Comparison of ENCODE assay signal across 30 cellular contexts in genomic region chr12:88665051-88665450, GRCh38.
DNase-seq lines count a peak whose midpoint lies in the region; ATAC-seq, FAIRE-seq and TF ChIP-seq lines count a peak whose summit lies in the region.
"Had no signal": no experiment of that assay in that cellular context is flagged by ENCODE, and none has a peak within 500 bp of the region (broad histone marks: within the 10 kb centered on the region; RNA-seq: fewer than 3 reads in every experiment).

No MANE protein-coding gene starts in this region.

- no peak overlapping the region for H3K4ac ChIP-seq in IMR-90 (ENCODE audit: low read depth, low read length)

- H2BK120ac ChIP-seq in IMR-90 (ENCODE audit: low read depth, low read length): no peak overlapping the region

- H3K27me3 Mint-ChIP-seq in progenitor cell of endocrine pancreas: peaks cover 11% of the 10 kb centered on the region
- H3K27me3 Mint-ChIP-seq: activated CD8-positive, alpha-beta T cell treated with anti-CD3 and anti-CD28 coated beads for 36 hours; effector memory CD8-positive, alpha-beta T cell; natural killer cell treated with Interleukin-12 subunit alpha and Interleukin-12 subunit beta and Interleukin-15 and Interleukin-18, amount 100 ng/mL, for 72 hours had no signal

- no peak overlapping the region for H4K8ac ChIP-seq in IMR-90 (ENCODE audit: low read depth in 2 of 2, low read length in 2 of 2)

- peaks cover 9% of the 10 kb centered on the region for H3K4me1 Mint-ChIP-seq in progenitor cell of endocrine pancreas (ENCODE audit: low read depth)

- in situ Hi-C loops in IMR-90 (cut with MboI; ENCODE audit: low sequenced_read_pairs): no loop called here
- in situ Hi-C loops in mammary epithelial cell (cut with MboI; ENCODE audit: low sequenced_read_pairs in 2 of 2): no loop called here

- H3K9ac ChIP-seq in IMR-90 (ENCODE audit: low read depth, low read length) (no peak overlapping the region), mammary epithelial cell (ENCODE audit: insufficient read depth, low read length) (no peak overlapping the region)

- H2AFZ ChIP-seq in IMR-90 (replicated peaks; ENCODE audit: low read length, poor library complexity): no peak overlapping the region
- H2AFZ ChIP-seq in mammary epithelial cell (ENCODE audit: low read depth, low read length): no peak overlapping the region

- no peak overlapping the region for H3K4me2 ChIP-seq in A549
- no peak overlapping the region for H3K4me2 ChIP-seq in IMR-90 (ENCODE audit: low read depth, low read length)
- no peak overlapping the region for H3K4me2 ChIP-seq in mammary epithelial cell (ENCODE audit: insufficient read depth, low read depth, low read length)

- H3K4me3 ChIP-seq in A549 (no peak overlapping the region), IMR-90 (ENCODE audit: insufficient read depth, low read depth, low read length) (no peak overlapping the region), mammary epithelial cell (replicated peaks in 1 of 3; ENCODE audit: insufficient read depth in 1 of 3, low read depth in 2 of 3, low read length in 3 of 3) (no peak overlapping the region), fibroblast of villous mesenchyme (ENCODE audit: low read depth, low read length) (no peak overlapping the region)
- H3K4me3 ChIP-seq: gastrocnemius medialis, GM12878, K562, Peyer's patch, skin epidermis had no signal

- no peak overlapping the region for H2BK5ac ChIP-seq in IMR-90 (ENCODE audit: low read depth, low read length, poor library complexity, severe bottlenecking)

- H3K18ac ChIP-seq in IMR-90 (ENCODE audit: low read depth, low read length): no peak overlapping the region

- POLR2A ChIA-PET in A549 (lab: Yijun Ruan, JAX): no interaction called here
- POLR2A ChIA-PET in IMR-90 (lab: Charles Lee; ENCODE audit: unreplicated experiment): no interaction called here

- TF ChIP-seq POLR2A in A549 (IDR thresholded peaks at IDR 0.05; ENCODE audit: low read length): no peak
- no peak for TF ChIP-seq POLR2A in IMR-90 (IDR thresholded peaks at IDR 0.05; ENCODE audit: low read depth, low read length)

- no peaks in the 10 kb centered on the region for H3K79me1 ChIP-seq in IMR-90 (ENCODE audit: low read depth in 1 of 2, low read length in 2 of 2)

- H4K20me1 ChIP-seq in IMR-90 (ENCODE audit: insufficient read depth, low read length) (no peaks in the 10 kb centered on the region), mammary epithelial cell (ENCODE audit: insufficient read depth, low read length) (no peaks in the 10 kb centered on the region)

- H3K27ac Mint-ChIP-seq in progenitor cell of endocrine pancreas: no peak overlapping the region
- H3K27ac Mint-ChIP-seq: activated CD8-positive, alpha-beta T cell treated with anti-CD3 and anti-CD28 coated beads for 36 hours; effector memory CD8-positive, alpha-beta T cell; natural killer cell treated with Interleukin-12 subunit alpha and Interleukin-12 subunit beta and Interleukin-15 and Interleukin-18, amount 100 ng/mL, for 72 hours had no signal

- TF ChIP-seq CTCF in A549 (IDR thresholded peaks at IDR 0.05) (no peak), IMR-90 (conservative IDR thresholded peaks at IDR 0.05; ENCODE audit: low read depth, low read length) (no peak), mammary epithelial cell (conservative IDR thresholded peaks at IDR 0.05 in 1 of 2, IDR thresholded peaks at IDR 0.05 in 1 of 2; ENCODE audit: extremely low read depth in 1 of 2, insufficient read depth in 1 of 2, low read depth in 1 of 2, low read length in 2 of 2) (no peak), fibroblast of villous mesenchyme (IDR thresholded peaks at IDR 0.05; ENCODE audit: insufficient read depth, low read depth, low read length) (no peak), progenitor cell of endocrine pancreas (IDR thresholded peaks at IDR 0.05; ENCODE audit: unreplicated experiment) (no peak)

- no peaks in the 10 kb centered on the region; the same call in 1 of the 2 replicates for H3K9me1 ChIP-seq in IMR-90 (ENCODE audit: insufficient read depth, low read length)

- no peak overlapping the region for H2BK20ac ChIP-seq in IMR-90 (ENCODE audit: low read depth, low read length)

- H3K36me3 ChIP-seq in IMR-90 (ENCODE audit: control insufficient read depth, insufficient read depth, low read length) (no peaks in the 10 kb centered on the region), mammary epithelial cell (ENCODE audit: insufficient read depth, low read length) (no peaks in the 10 kb centered on the region)
- H3K36me3 ChIP-seq: gastrocnemius medialis, Peyer's patch had no signal

- no peaks in the 10 kb centered on the region for H3K36me3 Mint-ChIP-seq in progenitor cell of endocrine pancreas (ENCODE audit: insufficient read depth)
- H3K36me3 Mint-ChIP-seq: natural killer cell treated with Interleukin-12 subunit alpha and Interleukin-12 subunit beta and Interleukin-15 and Interleukin-18, amount 100 ng/mL, for 72 hours had no signal

- no peak overlapping the region for H3K23ac ChIP-seq in IMR-90 (ENCODE audit: low read depth, low read length)

- H3K27me3 ChIP-seq in IMR-90 (ENCODE audit: control insufficient read depth, insufficient read depth, low read length): no peaks in the 10 kb centered on the region
- H3K27me3 ChIP-seq in mammary epithelial cell (ENCODE audit: insufficient read depth, low read length): no peaks in the 10 kb centered on the region
- H3K27me3 ChIP-seq: gastrocnemius medialis, Peyer's patch had no signal

- H3K56ac ChIP-seq in IMR-90 (ENCODE audit: extremely low read depth, insufficient read depth, low read length): no peak overlapping the region

- dilution Hi-C loops in IMR-90 (cut with HindIII; ENCODE audit: low sequenced_read_pairs, unreplicated experiment): no loop called here
- dilution Hi-C loops in mammary epithelial cell (cut with HindIII; ENCODE audit: low sequenced_read_pairs): no loop called here

- no peak for DNase-seq in A549 (ENCODE audit: low read depth in 1 of 2, low spot score in 1 of 2)
- DNase-seq in IMR-90: peak; percentile 72
- DNase-seq in mammary epithelial cell: peak; percentile 46
- peak; percentile 14 for DNase-seq in fibroblast of villous mesenchyme (ENCODE audit: low read depth)
- no peak for DNase-seq in progenitor cell of endocrine pancreas (ENCODE audit: low spot score, unreplicated experiment)
- no peak for DNase-seq in DMS79 treated with DMSO at 0.1 percent for 48 hours (lab: John Stamatoyannopoulos, UW)
- no peak for DNase-seq in NCI-H345 (lab: John Stamatoyannopoulos, UW)
- DNase-seq: activated CD8-positive, alpha-beta T cell treated with anti-CD3 and anti-CD28 coated beads for 36 hours; activated naive CD4-positive, alpha-beta T cell treated with Interleukin-2 at 50 U/mL for 16 hours; activated T-cell treated with anti-CD3 and anti-CD28 coated beads, Interleukin-2, amount 50 U/mL, for 1 hour; C1 segment of cervical spinal cord; effector memory CD8-positive, alpha-beta T cell; gastrocnemius medialis; GOT3; left cardiac atrium; NCI-H187 treated with DMSO at 0.1 percent for 48 hours; NCI-H446; Peyer's patch; posterior cingulate gyrus; stimulated activated naive CD4-positive, alpha-beta T cell; T1000 had no signal

- intact Hi-C loops in IMR-90 (cut with micrococcal nuclease) (no loop called here), mammary epithelial cell (cut with micrococcal nuclease) (no loop called here)

- H3K27ac ChIP-seq in A549: no peak overlapping the region
- H3K27ac ChIP-seq in IMR-90 (ENCODE audit: insufficient read depth, low read length): no peak overlapping the region
- H3K27ac ChIP-seq in mammary epithelial cell (ENCODE audit: insufficient read depth, low read depth, low read length): no peak overlapping the region
- H3K27ac ChIP-seq: gastrocnemius medialis, Peyer's patch, skin epidermis had no signal

- BruUV-seq in IMR-90 (replicated peaks; lab: Mats Ljungman, UMichigan) (no TSS peak), mammary epithelial cell (replicated peaks; lab: Mats Ljungman, UMichigan) (no TSS peak)

- peaks cover 9% of the 10 kb centered on the region for H3K9me3 Mint-ChIP-seq in progenitor cell of endocrine pancreas (ENCODE audit: low read depth)
- H3K9me3 Mint-ChIP-seq: activated CD8-positive, alpha-beta T cell treated with anti-CD3 and anti-CD28 coated beads for 36 hours had no signal

- no peak overlapping the region for H2AK5ac ChIP-seq in IMR-90 (ENCODE audit: low read depth, low read length)

- no peak overlapping the region for H3K14ac ChIP-seq in IMR-90 (replicated peaks; ENCODE audit: low read depth, low read length)

- no peak overlapping the region for H3K4me3 Mint-ChIP-seq in progenitor cell of endocrine pancreas (ENCODE audit: low read depth)
- H3K4me3 Mint-ChIP-seq: activated CD8-positive, alpha-beta T cell treated with anti-CD3 and anti-CD28 coated beads for 36 hours; effector memory CD8-positive, alpha-beta T cell; natural killer cell treated with Interleukin-12 subunit alpha and Interleukin-12 subunit beta and Interleukin-15 and Interleukin-18, amount 100 ng/mL, for 72 hours had no signal

- ATAC-seq in A549 (no peak), IMR-90 (ENCODE audit: low read depth) (no peak), HG02840 (IDR thresholded peaks at IDR 0.05; ENCODE audit: low FRiP score, unreplicated experiment) (no peak)
- ATAC-seq: activated CD4-positive, CD25-positive, alpha-beta regulatory T cell treated with anti-CD3 and anti-CD28 coated beads, Interleukin-2, amount 50 U/mL, for 24 hours; activated CD8-positive, alpha-beta T cell treated with anti-CD3 and anti-CD28 coated beads for 36 hours; effector memory CD8-positive, alpha-beta T cell; gastrocnemius medialis; GM12878; K562; left cardiac atrium; natural killer cell treated with Interleukin-12 subunit alpha and Interleukin-12 subunit beta and Interleukin-15 and Interleukin-18, amount 100 ng/mL, for 72 hours had no signal

- H2BK15ac ChIP-seq in IMR-90 (ENCODE audit: low read depth, low read length): no peak overlapping the region

- H4K5ac ChIP-seq in IMR-90 (ENCODE audit: low read depth, low read length): no peak overlapping the region

- H4K91ac ChIP-seq in IMR-90 (ENCODE audit: insufficient read depth, low read depth, low read length): no peak overlapping the region

- no peaks in the 10 kb centered on the region for H3K79me2 ChIP-seq in mammary epithelial cell (ENCODE audit: insufficient read depth, low read length)

- H3K9me3 ChIP-seq in A549 (no peaks in the 10 kb centered on the region), IMR-90 (ENCODE audit: control insufficient read depth, insufficient read depth, low read length) (no peaks in the 10 kb centered on the region), mammary epithelial cell (replicated peaks; ENCODE audit: insufficient read depth, low read length) (no peaks in the 10 kb centered on the region)
- H3K9me3 ChIP-seq: gastrocnemius medialis, Peyer's patch had no signal

- no peaks in the 10 kb centered on the region for H3K4me1 ChIP-seq in A549
- H3K4me1 ChIP-seq in IMR-90 (ENCODE audit: control insufficient read depth, insufficient read depth, low read length): peaks cover 6% of the 10 kb centered on the region
- peaks cover 2% of the 10 kb centered on the region for H3K4me1 ChIP-seq in mammary epithelial cell (ENCODE audit: insufficient read depth, low read length)
- H3K4me1 ChIP-seq: gastrocnemius medialis, Peyer's patch had no signal

- peak; percentile 56 for FAIRE-seq in A549 (lab: Jason Lieb, UNC)
- FAIRE-seq: D721Med, G401.6, GM12878, GM19239, K562 had no signal

- H2AK9ac ChIP-seq in IMR-90 (replicated peaks; ENCODE audit: low read depth, low read length, poor library complexity): no peak overlapping the region

- TF ChIP-seq EP300 in A549 (IDR thresholded peaks at IDR 0.05): no peak

- CTCF ChIA-PET in A549 (lab: Yijun Ruan, JAX): no interaction called here
- CTCF ChIA-PET in IMR-90 (lab: Yijun Ruan, JAX): no interaction called here
- CTCF ChIA-PET in mammary epithelial cell (lab: Charles Lee; ENCODE audit: low non-redundant PET): no interaction called here

- TF ChIP-seq RAD21 in A549 (conservative IDR thresholded peaks at IDR 0.05 in 1 of 2, IDR thresholded peaks at IDR 0.05 in 1 of 2): no peak
- TF ChIP-seq RAD21 in IMR-90 (IDR thresholded peaks at IDR 0.05; ENCODE audit: low read length): no peak

Comparison
In these comparisons a context has a peak if more than half of its experiments do, and no peak if none do; other contexts are left out.
1. DNase-seq: peak in IMR-90 (single experiment), mammary epithelial cell (single experiment) and fibroblast of villous mesenchyme (single experiment); none in A549 (0 of 2), progenitor cell of endocrine pancreas (single experiment), DMS79 treated with DMSO at 0.1 percent for 48 hours (single experiment) and NCI-H345 (single experiment).